Comparison of ENCODE assay signal across 21 cellular contexts in genomic region chr1:244496186-244496585, GRCh38. TPM values are rescaled to one million over a fixed set of nuclear protein-coding genes. Genes with fewer than 3 reads are reported as not detected.
DNase-seq lines count a peak whose midpoint lies in the region; ATAC-seq and TF ChIP-seq lines count a peak whose summit lies in the region.
"Had no signal": no experiment of that assay in that cellular context is flagged by ENCODE, and none has a peak within 500 bp of the region (broad histone marks: within the 10 kb centered on the region; RNA-seq: fewer than 3 reads in every experiment).

No MANE protein-coding gene starts in this region.

- H3K4me3 Mint-ChIP-seq in MCF 10A (ENCODE audit: unreplicated experiment) (no peak overlapping the region), chondrocyte (ENCODE audit: unreplicated experiment) (no peak overlapping the region)

- H3K27ac ChIP-seq in breast epithelium, result no peak overlapping the region
- H3K27ac ChIP-seq: 22Rv1, C4-2B, SJCRH30 had no signal

- no peaks in the 10 kb centered on the region for H3K36me3 ChIP-seq in breast epithelium
- H3K36me3 ChIP-seq: SJCRH30 had no signal

- no peaks in the 10 kb centered on the region for H3K27me3 ChIP-seq in breast epithelium
- H3K27me3 ChIP-seq: SJCRH30 had no signal

- H3K27ac Mint-ChIP-seq in MCF 10A (ENCODE audit: low read depth, unreplicated experiment) (no peak overlapping the region), chondrocyte (ENCODE audit: unreplicated experiment) (no peak overlapping the region)

- H3K4me1 Mint-ChIP-seq in MCF 10A (ENCODE audit: insufficient read depth, unreplicated experiment), result peaks cover 5% of the 10 kb centered on the region
- H3K4me1 Mint-ChIP-seq in chondrocyte (ENCODE audit: low read depth), result no peaks in the 10 kb centered on the region

- no TSS peak for BruUV-seq in MCF 10A (replicated peaks; lab: Mats Ljungman, UMichigan)

- ATAC-seq in HG02798 (IDR thresholded peaks at IDR 0.05; ENCODE audit: poor library complexity, unreplicated experiment) (no peak), SK-N-SH treated with all-trans-retinoic acid at 6 μM for 48 hours (no peak)
- ATAC-seq: PC-3 had no signal

- DNase-seq in MCF 10A (ENCODE audit: unreplicated experiment) (peak; percentile 49), breast epithelium (ENCODE audit: low spot score in 2 of 2) (no peak), astrocyte of the hippocampus (ENCODE audit: low read depth, low spot score) (peak; percentile 23), iPS DF 4.7 (ENCODE audit: extremely low read depth, low spot score) (peak; percentile 19), chondrocyte (ENCODE audit: low spot score) (no peak), NCI-H2081 treated with DMSO at 0.1 percent for 48 hours (lab: John Stamatoyannopoulos, UW) (no peak)
- DNase-seq: AML-193, DMS79, Kasumi-1, MM.1S, NCI-H1105 treated with DMSO at 0.1 percent for 48 hours, NCI-H1694, NCI-H510A treated with DMSO at 0.1 percent for 48 hours, NCI-H774, PC-3, SJCRH30 had no signal

- no peak overlapping the region for H3K4me3 ChIP-seq in breast epithelium
- H3K4me3 ChIP-seq: SJCRH30 had no signal

- H3K27me3 Mint-ChIP-seq in MCF 10A (ENCODE audit: insufficient read depth, unreplicated experiment), result no peaks in the 10 kb centered on the region
- no peaks in the 10 kb centered on the region for H3K27me3 Mint-ChIP-seq in chondrocyte (ENCODE audit: low read depth)

- intact Hi-C loops in MCF 10A (cut with micrococcal nuclease) (no loop called here), breast epithelium (cut with DNase I; ENCODE audit: low total_unique reads) (no loop called here)

- H3K4me1 ChIP-seq in breast epithelium, result no peaks in the 10 kb centered on the region
- H3K4me1 ChIP-seq: SJCRH30 had no signal

- CTCF ChIA-PET in MCF 10A (lab: Yijun Ruan, JAX), result interaction anchor here (0.7 to 1.2 kb wide), 2 partner anchors 9 to 15 kb away, joined by 4 to 5 read pairs; no protein-coding TSS in a partner anchor

- POLR2A ChIA-PET in MCF 10A (lab: Yijun Ruan, JAX), result interaction anchor here (0.6 kb wide), 1 partner anchor 243 kb away, joined by 3 read pairs; no protein-coding TSS in a partner anchor

- TF ChIP-seq POLR2A in breast epithelium (IDR thresholded peaks at IDR 0.05), result no peak

- H3K9me3 Mint-ChIP-seq in MCF 10A (ENCODE audit: unreplicated experiment) (peaks cover 6% of the 10 kb centered on the region), chondrocyte (ENCODE audit: low read depth) (peaks cover 17% of the 10 kb centered on the region)

- TF ChIP-seq CTCF in MCF 10A (IDR thresholded peaks at IDR 0.05; ENCODE audit: unreplicated experiment) (no peak), breast epithelium (IDR thresholded peaks at IDR 0.05) (no peak), chondrocyte (IDR thresholded peaks at IDR 0.05) (no peak)

- H3K9me3 ChIP-seq in breast epithelium, result peaks cover 0 to 10% of the 10 kb centered on the region in 2 donors

- H3K36me3 Mint-ChIP-seq in MCF 10A (ENCODE audit: insufficient read depth, unreplicated experiment) (no peaks in the 10 kb centered on the region), chondrocyte (ENCODE audit: low read depth) (peaks cover 14% of the 10 kb centered on the region)

TF ChIP-seq in SK-N-SH treated with all-trans-retinoic acid at 6 μM for 48 hours, 23 proteins besides CTCF, POLR2A, EP300 and RAD21:
- TF ChIP-seq CSRNP3 (CRISPR knock-in tag; IDR thresholded peaks at IDR 0.05), result no peak
- TF ChIP-seq TOX (CRISPR knock-in tag; IDR thresholded peaks at IDR 0.05; ENCODE audit: borderline replicate concordance), result no peak
- TF ChIP-seq ZNF70 (CRISPR knock-in tag; IDR thresholded peaks at IDR 0.05), result no peak
- no peak for TF ChIP-seq ZNF565 (CRISPR knock-in tag; conservative IDR thresholded peaks at IDR 0.05; ENCODE audit: low read depth)
- TF ChIP-seq RARB (CRISPR knock-in tag; IDR thresholded peaks at IDR 0.05), result no peak
- no peak for TF ChIP-seq ISL1 (CRISPR knock-in tag; IDR thresholded peaks at IDR 0.05)
- TF ChIP-seq CSDC2 (CRISPR knock-in tag; IDR thresholded peaks at IDR 0.05), result no peak
- TF ChIP-seq POU6F1 (CRISPR knock-in tag; IDR thresholded peaks at IDR 0.05; ENCODE audit: borderline replicate concordance, low read depth), result no peak
- no peak for TF ChIP-seq SNAI2 (CRISPR knock-in tag; IDR thresholded peaks at IDR 0.05)
- TF ChIP-seq GLIS3 (CRISPR knock-in tag; IDR thresholded peaks at IDR 0.05), result no peak
- no peak for TF ChIP-seq ZFP3 (CRISPR knock-in tag; IDR thresholded peaks at IDR 0.05)
- no peak for TF ChIP-seq CREB5 (CRISPR knock-in tag; IDR thresholded peaks at IDR 0.05; ENCODE audit: low read depth)
- no peak for TF ChIP-seq PATZ1 (CRISPR knock-in tag; IDR thresholded peaks at IDR 0.05; ENCODE audit: borderline replicate concordance)
- no peak for TF ChIP-seq ARNTL (CRISPR knock-in tag; IDR thresholded peaks at IDR 0.05; ENCODE audit: borderline replicate concordance, low read depth)
- TF ChIP-seq OSR1 (CRISPR knock-in tag; IDR thresholded peaks at IDR 0.05), result no peak
- TF ChIP-seq ZC3H10 (CRISPR knock-in tag; IDR thresholded peaks at IDR 0.05), result no peak
- TF ChIP-seq PPARA (CRISPR knock-in tag; IDR thresholded peaks at IDR 0.05; ENCODE audit: borderline replicate concordance), result no peak
- TF ChIP-seq ZFP30 (CRISPR knock-in tag; IDR thresholded peaks at IDR 0.05), result no peak
- TF ChIP-seq ZNF8 (CRISPR knock-in tag; IDR thresholded peaks at IDR 0.05), result no peak

RNA-seq across cellular contexts. Expression of gene CATSPERE, which starts 35.1 kb away (rescaled TPM):
- total RNA-seq in MCF 10A (2022) (1.2 and 2.1 TPM in 2 replicates), breast epithelium (1 to 10 TPM; 1.3 to 3.2 (median 2.0) TPM), chondrocyte (1.5 to 2.3 TPM (median 2.3 TPM) in 3 replicates)
- total RNA-seq: HT-29, PC-3 had no signal

RNA-seq across cellular contexts. Expression of gene ADSS2, which starts 44.5 kb away (rescaled TPM):
- total RNA-seq in MCF 10A (2022) (72.8 and 87.5 TPM in 2 replicates), breast epithelium (10 to 100 TPM; 26.9 to 66.6 (median 52.8) TPM), chondrocyte (43.8 to 53.6 TPM (median 47.7 TPM) in 3 replicates)

Comparison
In these comparisons a context has a peak if more than half of its experiments do, and no peak if none do; other contexts are left out.
1. DNase-seq: peak in MCF 10A (single experiment), astrocyte of the hippocampus (single experiment) and iPS DF 4.7 (single experiment); none in breast epithelium (0 of 2), chondrocyte (single experiment) and NCI-H2081 treated with DMSO at 0.1 percent for 48 hours (single experiment).